Comparison of ENCODE assay signal across 17 cellular contexts in genomic region chr2:4937550-4937949, GRCh38.
A peak's percentile ranks its signal among the peaks of the same experiment; 100 is the strongest.
DNase-seq lines count a peak whose midpoint lies in the region; TF ChIP-seq lines count a peak whose summit lies in the region.
"Had no signal": no experiment of that assay in that cellular context is flagged by ENCODE, and none has a peak within 500 bp of the region (broad histone marks: within the 10 kb centered on the region; RNA-seq: fewer than 3 reads in every experiment).

No MANE protein-coding gene starts in this region.

- H4K20me1 ChIP-seq in neural progenitor cell (ENCODE audit: low read depth): no peaks in the 10 kb centered on the region

- H3K27me3 ChIP-seq in brain microvascular endothelial cell (replicated peaks): no peaks in the 10 kb centered on the region
- no peaks in the 10 kb centered on the region for H3K27me3 ChIP-seq in neural progenitor cell

- no peak overlapping the region for H3K27ac ChIP-seq in brain microvascular endothelial cell
- H3K27ac ChIP-seq in neural progenitor cell: no peak overlapping the region
- H3K27ac ChIP-seq: C4-2B, HL-60, PC-9 had no signal

- H2AFZ ChIP-seq in neural progenitor cell (replicated peaks): peak overlapping the region; percentile 30
- H2AFZ ChIP-seq: PC-9 had no signal

- peaks cover 21% of the 10 kb centered on the region for H3K4me1 Mint-ChIP-seq in neural progenitor cell

- peaks cover 7% of the 10 kb centered on the region for H3K4me1 ChIP-seq in neural progenitor cell

- no peaks in the 10 kb centered on the region for H3F3A ChIP-seq in neural progenitor cell (ENCODE audit: low read depth)

- H3K9me3 Mint-ChIP-seq in neural progenitor cell: no peaks in the 10 kb centered on the region

- H3K9me3 ChIP-seq in neural progenitor cell (ENCODE audit: low read depth): no peaks in the 10 kb centered on the region

- H3K4me3 ChIP-seq in brain microvascular endothelial cell (ENCODE audit: low read depth, low read length) (no peak overlapping the region), neural progenitor cell (no peak overlapping the region)
- H3K4me3 ChIP-seq: GM12878, PC-9 had no signal

- TF ChIP-seq CTCF in brain microvascular endothelial cell (IDR thresholded peaks at IDR 0.05; ENCODE audit: low read depth, low read length, missing control alignments) (no peak), neural progenitor cell (IDR thresholded peaks at IDR 0.05) (no peak)

- H3K79me2 ChIP-seq in neural progenitor cell (ENCODE audit: low read depth): no peaks in the 10 kb centered on the region

- in situ Hi-C loops in brain microvascular endothelial cell (cut with HindIII; ENCODE audit: low pct_ligation_motif_present, low sequenced_read_pairs): no loop called here

- no peak overlapping the region for H3K4me3 Mint-ChIP-seq in neural progenitor cell

- peak; percentile 58 for DNase-seq in HT1080 (ENCODE audit: low read depth)
- DNase-seq in brain microvascular endothelial cell: peak; percentile 33
- peak; percentile 4 for DNase-seq in iris pigment epithelial cell (ENCODE audit: low read depth)
- DNase-seq in neural progenitor cell (ENCODE audit: low spot score): peak; percentile 24
- no peak for DNase-seq in activated effector memory CD4-positive, alpha-beta T cell treated with Interleukin-2 at 50 U/mL for 16 hours
- DNase-seq in glomerular visceral epithelial cell (ENCODE audit: extremely low spot score): no peak
- DNase-seq in anterior cingulate cortex (lab: John Stamatoyannopoulos, UW): no peak
- DNase-seq in 8988T: no peak
- DNase-seq: DND-41, GDM1, NCI-H187 treated with DMSO at 0.1 percent for 48 hours, NCI-H446 treated with DMSO at 0.1 percent for 48 hours, NCI-H748 treated with DMSO at 0.1 percent for 48 hours, PC-9 had no signal

- no peaks in the 10 kb centered on the region for H3K36me3 ChIP-seq in brain microvascular endothelial cell (replicated peaks)
- H3K36me3 ChIP-seq in neural progenitor cell: no peaks in the 10 kb centered on the region

- H3K4me2 ChIP-seq in neural progenitor cell: no peak overlapping the region
- H3K4me2 ChIP-seq: PC-9 had no signal

- H3K36me3 Mint-ChIP-seq in neural progenitor cell: no peaks in the 10 kb centered on the region

- H3K27me3 Mint-ChIP-seq in neural progenitor cell (ENCODE audit: insufficient read depth, low read depth): no peaks in the 10 kb centered on the region

- H3K9ac ChIP-seq in neural progenitor cell: no peak overlapping the region

- peak overlapping the region; percentile 55 for H3K27ac Mint-ChIP-seq in neural progenitor cell

Comparison
In these comparisons a context has a peak if more than half of its experiments do, and no peak if none do; other contexts are left out.
1. DNase-seq: peak in HT1080 (single experiment), brain microvascular endothelial cell (single experiment), iris pigment epithelial cell (single experiment) and neural progenitor cell (single experiment); none in activated effector memory CD4-positive, alpha-beta T cell treated with Interleukin-2 at 50 U/mL for 16 hours (single experiment), glomerular visceral epithelial cell (single experiment), anterior cingulate cortex (0 of 58) and 8988T (single experiment).